Comparison of ENCODE assay signal across 21 cellular contexts in genomic region chr4:38302910-38303309, GRCh38.
DNase-seq lines count a peak whose midpoint lies in the region; ATAC-seq, FAIRE-seq and TF ChIP-seq lines count a peak whose summit lies in the region.
"Had no signal": no experiment of that assay in that cellular context is flagged by ENCODE, and none has a peak within 500 bp of the region (broad histone marks: within the 10 kb centered on the region; RNA-seq: fewer than 3 reads in every experiment).

No MANE protein-coding gene starts in this region.

- H2AFZ ChIP-seq in GM12878 (ENCODE audit: control insufficient read depth, low read depth, low read length) = no peak overlapping the region
- H2AFZ ChIP-seq in neuronal stem cell (ENCODE audit: low read length) = no peak overlapping the region

- no peak overlapping the region for H4K91ac ChIP-seq in neuronal stem cell (ENCODE audit: low read depth, low read length, poor library complexity)

- no peak overlapping the region for H2AK5ac ChIP-seq in neuronal stem cell (ENCODE audit: low read depth, low read length)

- no peak overlapping the region for H3K4ac ChIP-seq in neuronal stem cell (ENCODE audit: low read length)

- BruUV-seq in GM12878 (replicated peaks; lab: Mats Ljungman, UMichigan) = no TSS peak

- no peak overlapping the region for H4K8ac ChIP-seq in neuronal stem cell (ENCODE audit: low read depth, low read length)

- H3K79me1 ChIP-seq in neuronal stem cell (ENCODE audit: low read depth, low read length) = no peaks in the 10 kb centered on the region

- H3K4me3 ChIP-seq in HEK293 (ENCODE audit: low read depth, low read length) (no peak overlapping the region), GM12878 (no peak overlapping the region), neuronal stem cell (ENCODE audit: low read length in 2 of 2) (no peak overlapping the region)
- H3K4me3 ChIP-seq: BLaER1, HAP-1 had no signal

- H2BK120ac ChIP-seq in neuronal stem cell (ENCODE audit: low read depth, low read length) = peak overlapping the region; percentile 41

- in situ Hi-C loops in GM12878 (cut with MboI) = loop anchor here (25.0 kb wide), 1 partner anchor 559 kb away; the partner anchor contains the start of genes FAM114A1 and TLR6

- no peak for TF ChIP-seq RAD21 in GM12878 (IDR thresholded peaks at IDR 0.05; ENCODE audit: insufficient read depth, low read depth, low read length)

- intact Hi-C loops in GM12878 (cut with micrococcal nuclease; ENCODE audit: unreplicated experiment) = no loop called here

- DNase-seq in DMS53 (lab: John Stamatoyannopoulos, UW) = peak; percentile 39
- DNase-seq in DMS53 treated with DMSO at 0.1 percent for 48 hours (lab: John Stamatoyannopoulos, UW; ENCODE audit: unreplicated experiment) = no peak
- DNase-seq in GM12878 (ENCODE audit: low read depth, low spot score) = no peak
- no peak for DNase-seq in neuronal stem cell (ENCODE audit: low spot score)
- DNase-seq: Caco-2; CD4-positive, CD25-positive, alpha-beta regulatory T cell; CD8-positive, alpha-beta T cell; DMS153; DMS79 treated with DMSO at 0.1 percent for 48 hours; GF-D8; GOT3 had no signal

- H3K4me1 ChIP-seq in HEK293 (ENCODE audit: control insufficient read depth, insufficient read depth, low read length) = no peaks in the 10 kb centered on the region
- peaks cover 21% of the 10 kb centered on the region for H3K4me1 ChIP-seq in GM12878 (ENCODE audit: control insufficient read depth, insufficient read depth, low read length)
- no peaks in the 10 kb centered on the region for H3K4me1 ChIP-seq in neuronal stem cell (ENCODE audit: control insufficient read depth in 2 of 2, insufficient read depth in 1 of 2, low read depth in 1 of 2, low read length in 2 of 2)
- H3K4me1 ChIP-seq: BLaER1, Caco-2, HAP-1 had no signal

- TF ChIP-seq EP300 in GM12878 (IDR thresholded peaks at IDR 0.05; ENCODE audit: borderline replicate concordance in 1 of 2, control insufficient read depth in 1 of 2, low read depth in 2 of 2, low read length in 2 of 2) = no peak

- H3K23ac ChIP-seq in neuronal stem cell (ENCODE audit: low read depth, low read length, poor library complexity) = no peak overlapping the region

- peak overlapping the region; percentile 0 for H2BK15ac ChIP-seq in neuronal stem cell (ENCODE audit: low read length)

- H3K27ac ChIP-seq in HEK293 (ENCODE audit: extremely low read depth, low read depth, low read length) (no peak overlapping the region), GM12878 (ENCODE audit: control insufficient read depth, insufficient read depth) (no peak overlapping the region), neuronal stem cell (replicated peaks; ENCODE audit: low read length) (no peak overlapping the region)
- H3K27ac ChIP-seq: 22Rv1, BLaER1, C4-2B had no signal

- no peaks in the 10 kb centered on the region for H3K36me3 ChIP-seq in HEK293 (ENCODE audit: control insufficient read depth in 2 of 2, insufficient read depth in 1 of 2, low read length in 2 of 2)
- H3K36me3 ChIP-seq in GM12878 (ENCODE audit: control insufficient read depth in 2 of 2, insufficient read depth in 2 of 2, low read length in 1 of 2) = no peaks in the 10 kb centered on the region
- no peaks in the 10 kb centered on the region for H3K36me3 ChIP-seq in neuronal stem cell (replicated peaks in 1 of 2; ENCODE audit: control insufficient read depth in 2 of 2, insufficient read depth in 2 of 2, low read length in 2 of 2)
- H3K36me3 ChIP-seq: HAP-1 had no signal

- H3K18ac ChIP-seq in neuronal stem cell (ENCODE audit: low read length) = no peak overlapping the region

- ATAC-seq in GM12878 (no peak), HG03457 (IDR thresholded peaks at IDR 0.05; ENCODE audit: unreplicated experiment) (no peak), HG03469 (IDR thresholded peaks at IDR 0.05; ENCODE audit: unreplicated experiment) (no peak)
- ATAC-seq: CD8-positive, alpha-beta T cell had no signal

- WGBS in GM12878 (ENCODE audit: insufficient coverage, insufficient replicate concordance, low lambda C conversion rate, missing lambda C conversion rate) = 70% methylated on average over 2 of the region's 2 CpGs
- no CpG with 5 or more reads among the region's 2 CpGs for WGBS in neuronal stem cell (ENCODE audit: extremely low coverage in 2 of 2, insufficient read length in 2 of 2, insufficient replicate concordance in 1 of 2), 2 donors

- TF ChIP-seq CTCF in HEK293 (tag by site-specific recombination; IDR thresholded peaks at IDR 0.05) (no peak), GM12878 (IDR thresholded peaks at IDR 0.05 in 2 of 3, conservative IDR thresholded peaks at IDR 0.05 in 1 of 3; ENCODE audit: control insufficient read depth in 2 of 3, extremely low read depth in 1 of 3, insufficient read depth in 1 of 3, low read depth in 3 of 3, low read length in 3 of 3) (no peak)

- RAD21 ChIA-PET in GM12878 (lab: Charles Lee; ENCODE audit: unreplicated experiment) = no interaction called here

- no peak overlapping the region for H3K9ac ChIP-seq in GM12878 (ENCODE audit: control insufficient read depth, insufficient read depth, low read length)
- no peak overlapping the region for H3K9ac ChIP-seq in neuronal stem cell (ENCODE audit: low read depth, low read length, poor library complexity)
- H3K9ac ChIP-seq: BLaER1 had no signal

- H3K9me3 ChIP-seq in HEK293 (ENCODE audit: control insufficient read depth, insufficient read depth, low read depth, low read length) (no peaks in the 10 kb centered on the region), GM12878 (replicated peaks; ENCODE audit: control insufficient read depth, insufficient read depth, low read length) (peaks cover 17% of the 10 kb centered on the region; the same call in 2 of the 3 replicates), neuronal stem cell (replicated peaks in 1 of 2; ENCODE audit: control insufficient read depth in 2 of 2, insufficient read depth in 1 of 2, low read depth in 1 of 2, low read length in 2 of 2) (peaks cover 12 to 27% of the 10 kb centered on the region in 2 donors)
- H3K9me3 ChIP-seq: HAP-1 had no signal

- POLR2A ChIA-PET in HEK293 (lab: Yijun Ruan, JAX) = no interaction called here
- POLR2A ChIA-PET in GM12878 (lab: Charles Lee) = interaction anchor here (1.1 kb wide), 1 partner anchor 12 kb away, joined by 3 read pairs; no protein-coding TSS in a partner anchor

- no peaks in the 10 kb centered on the region for H4K20me1 ChIP-seq in GM12878 (ENCODE audit: control insufficient read depth, insufficient read depth)
- H4K20me1 ChIP-seq: BLaER1 had no signal

- no peak overlapping the region for H2BK5ac ChIP-seq in neuronal stem cell (ENCODE audit: low read length)

- CTCF ChIA-PET in HEK293 (lab: Yijun Ruan, JAX) (no interaction called here), GM12878 (lab: Yijun Ruan, JAX) (interaction anchor here (0.7 to 5.5 kb wide), 4 partner anchors 14 to 373 kb away, joined by 3 to 29 read pairs (median 4); no protein-coding TSS in a partner anchor)

- no peak for TF ChIP-seq POLR2A in GM12878 (IDR thresholded peaks at IDR 0.05; ENCODE audit: low read depth, low read length)

- H3K27me3 ChIP-seq in GM12878 (replicated peaks in 1 of 2; ENCODE audit: control insufficient read depth in 2 of 2, insufficient read depth in 2 of 2, low read length in 1 of 2) (no peaks in the 10 kb centered on the region), neuronal stem cell (ENCODE audit: control insufficient read depth in 3 of 3, insufficient read depth in 3 of 3, low read depth in 1 of 3, low read length in 3 of 3) (no peaks in the 10 kb centered on the region)
- H3K27me3 ChIP-seq: BLaER1 had no signal

- no peak overlapping the region for H3K14ac ChIP-seq in neuronal stem cell (ENCODE audit: low read length)

- H3K4me2 ChIP-seq in GM12878 (ENCODE audit: control insufficient read depth, insufficient read depth) (no peak overlapping the region), neuronal stem cell (ENCODE audit: insufficient read depth, low read length, poor library complexity, severe bottlenecking) (no peak overlapping the region)
- H3K4me2 ChIP-seq: BLaER1 had no signal

- no peak for FAIRE-seq in GM12878 (lab: Jason Lieb, UNC)
- FAIRE-seq: A204.1, GM12892, H54 had no signal

- SMC1A ChIA-PET in GM12878 (lab: Charles Lee; ENCODE audit: uncharacterized antibody, unreplicated experiment) = interaction anchor here (1.0 kb wide), 1 partner anchor 12 kb away, joined by 3 read pairs; no protein-coding TSS in a partner anchor

- H2BK12ac ChIP-seq in neuronal stem cell (ENCODE audit: low read length) = no peak overlapping the region

- no peaks in the 10 kb centered on the region for H3K79me2 ChIP-seq in GM12878 (ENCODE audit: control insufficient read depth, insufficient read depth, low read length)

TF ChIP-seq in HEK293, 187 proteins besides CTCF, POLR2A, EP300 and RAD21 (continues in another document):
- peak; percentile 32 for TF ChIP-seq SETDB1 (IDR thresholded peaks at IDR 0.05; ENCODE audit: insufficient read length, low read length)
- TF ChIP-seq, protein P1, sequence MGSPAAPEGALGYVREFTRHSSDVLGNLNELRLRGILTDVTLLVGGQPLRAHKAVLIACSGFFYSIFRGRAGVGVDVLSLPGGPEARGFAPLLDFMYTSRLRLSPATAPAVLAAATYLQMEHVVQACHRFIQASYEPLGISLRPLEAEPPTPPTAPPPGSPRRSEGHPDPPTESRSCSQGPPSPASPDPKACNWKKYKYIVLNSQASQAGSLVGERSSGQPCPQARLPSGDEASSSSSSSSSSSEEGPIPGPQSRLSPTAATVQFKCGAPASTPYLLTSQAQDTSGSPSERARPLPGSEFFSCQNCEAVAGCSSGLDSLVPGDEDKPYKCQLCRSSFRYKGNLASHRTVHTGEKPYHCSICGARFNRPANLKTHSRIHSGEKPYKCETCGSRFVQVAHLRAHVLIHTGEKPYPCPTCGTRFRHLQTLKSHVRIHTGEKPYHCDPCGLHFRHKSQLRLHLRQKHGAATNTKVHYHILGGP (tag by site-specific recombination; IDR thresholded peaks at IDR 0.05) = no peak

TF ChIP-seq in GM12878, 131 proteins besides CTCF, POLR2A, EP300 and RAD21:
- TF ChIP-seq EED (IDR thresholded peaks at IDR 0.05; ENCODE audit: low read depth) (no peak), CBX5 (IDR thresholded peaks at IDR 0.05; ENCODE audit: low read depth) (0 out of 2 replicates have a peak, but pooled peaks have one; percentile 20)
